ENCODE assay signal across 20 cellular contexts in the genomic region with DNA sequence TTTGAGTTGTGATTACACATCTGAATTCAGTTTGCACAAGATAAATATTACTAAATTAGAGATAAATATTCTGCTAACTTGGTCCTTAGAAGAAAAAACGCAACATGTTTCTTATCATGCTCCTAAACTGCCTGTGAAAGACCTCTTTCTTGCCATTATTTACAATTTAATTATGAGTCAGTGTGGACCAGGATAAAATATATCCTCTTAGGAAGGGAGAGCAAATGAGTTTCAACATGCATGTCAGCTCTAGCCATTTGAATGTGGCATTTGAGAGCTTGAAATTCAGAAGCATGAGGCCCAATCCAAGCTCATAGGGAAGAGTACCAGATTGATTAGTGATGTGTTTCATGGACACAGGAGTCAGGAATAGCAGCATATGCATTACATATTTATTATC. TPM values are rescaled to one million over a fixed set of nuclear protein-coding genes. Genes with fewer than 3 reads are reported as not detected.
"Had no signal": no experiment of that assay in that cellular context is flagged by ENCODE, and none has a peak within 500 bp of the region (broad histone marks: within the 10 kb centered on the region; RNA-seq: fewer than 3 reads in every experiment).

No MANE protein-coding gene starts in this region.

- DNase-seq: activated B cell treated with CpG ODN at 0.5 μM for 24 hours; activated CD4-positive, alpha-beta T cell treated with anti-CD3 and anti-CD28 coated beads for 48 hours; activated CD8-positive, alpha-beta T cell treated with anti-CD3 and anti-CD28 coated beads for 36 hours; activated naive CD4-positive, alpha-beta T cell treated with Interleukin-2 at 50 U/mL for 16 hours; activated naive CD8-positive, alpha-beta T cell treated with anti-CD3 and anti-CD28 coated beads, Interleukin-2, amount 10 ng/mL, durations not matched to agents 7 days and 5 days; activated T-cell treated with anti-CD3 and anti-CD28 coated beads, Interleukin-2, amount 50 U/mL, for 24 hours; amygdala; endodermal cell; kidney; left ventricle myocardium inferior; naive B cell; spleen; stimulated activated naive CD4-positive, alpha-beta T cell; thyroid gland had no signal

- H3K4me1 ChIP-seq: gastroesophageal sphincter, left ventricle myocardium inferior, spleen, thyroid gland had no signal

- H3K27ac ChIP-seq: epithelial cell of prostate, gastroesophageal sphincter, heart left ventricle, left ventricle myocardium inferior, spleen, thyroid gland had no signal

- H3K36me3 ChIP-seq: gastroesophageal sphincter, heart left ventricle, left ventricle myocardium inferior, spleen, thyroid gland had no signal

- ATAC-seq: activated CD8-positive, alpha-beta T cell treated with anti-CD3 and anti-CD28 coated beads for 36 hours had no signal

- H3K9me3 ChIP-seq: gastroesophageal sphincter, heart left ventricle, left ventricle myocardium inferior, thyroid gland had no signal

- H3K27me3 ChIP-seq: gastroesophageal sphincter, heart left ventricle, spleen, thyroid gland had no signal

- H3K4me3 ChIP-seq: gastroesophageal sphincter, heart left ventricle, left ventricle myocardium inferior, spleen, thyroid gland had no signal

RNA-seq across cellular contexts. Expression of a gene that starts 39.3 kb away (rescaled TPM):
- total RNA-seq: activated CD8-positive, alpha-beta T cell treated with anti-CD3 and anti-CD28 coated beads for 36 hours; activated naive CD8-positive, alpha-beta T cell treated with anti-CD3 and anti-CD28 coated beads, Interleukin-2, amount 10 ng/mL, durations not matched to agents 7 days and 5 days; activated T-helper 2 cell treated with anti-CD3 and anti-CD28 coated beads, Interferon-gamma antibody, Interleukin-2, Interleukin-4, amounts not matched to agents 10 μg/mL and 5 μg/mL and 100 μg/mL, durations not matched to agents 14 hours and 24 hours and 36 hours; pulmonary artery endothelial cell; ureter had no signal
